In genomic region chr7:157762824-157763223, GRCh38 we compare ENCODE assay signal across 18 cellular contexts.
A peak's percentile ranks its signal among the peaks of the same experiment; 100 is the strongest.
DNase-seq lines count a peak whose midpoint lies in the region; ATAC-seq and TF ChIP-seq lines count a peak whose summit lies in the region.
"Had no signal": no experiment of that assay in that cellular context is flagged by ENCODE, and none has a peak within 500 bp of the region (broad histone marks: within the 10 kb centered on the region; RNA-seq: fewer than 3 reads in every experiment).

No MANE protein-coding gene starts in this region.

- H3K4me1 ChIP-seq in left ventricle myocardium inferior, result no peaks in the 10 kb centered on the region
- no peaks in the 10 kb centered on the region for H3K4me1 ChIP-seq in lower lobe of right lung
- no peaks in the 10 kb centered on the region for H3K4me1 ChIP-seq in upper lobe of right lung
- H3K4me1 ChIP-seq in HAP-1, result no peaks in the 10 kb centered on the region
- H3K4me1 ChIP-seq in A673 (ENCODE audit: insufficient read depth, low read length, poor library complexity, severe bottlenecking), result no peaks in the 10 kb centered on the region
- H3K4me1 ChIP-seq: A549 had no signal

- H3K27ac ChIP-seq in left ventricle myocardium inferior (replicated peaks) (no peak overlapping the region), lower lobe of right lung (no peak overlapping the region), upper lobe of right lung (no peak overlapping the region), A673 (ENCODE audit: low read depth, low read length, poor library complexity, severe bottlenecking) (no peak overlapping the region)
- H3K27ac ChIP-seq: A549 had no signal

- H3K9me3 ChIP-seq in left ventricle myocardium inferior (replicated peaks), result peaks cover 23% of the 10 kb centered on the region
- no peaks in the 10 kb centered on the region for H3K9me3 ChIP-seq in lower lobe of right lung
- H3K9me3 ChIP-seq in upper lobe of right lung, result no peaks in the 10 kb centered on the region
- no peaks in the 10 kb centered on the region for H3K9me3 ChIP-seq in HAP-1
- no peaks in the 10 kb centered on the region for H3K9me3 ChIP-seq in A673 (ENCODE audit: low read depth, low read length, poor library complexity, severe bottlenecking)
- H3K9me3 ChIP-seq: A549 had no signal

- intact Hi-C loops in left ventricle myocardium superior (cut with micrococcal nuclease) (no loop called here), left ventricle myocardium inferior (cut with micrococcal nuclease) (no loop called here), lower lobe of right lung (cut with DNase I) (no loop called here), upper lobe of right lung (cut with DNase I) (no loop called here), A673 (cut with micrococcal nuclease; ENCODE audit: unreplicated experiment) (no loop called here)

- BruUV-seq in A673 (replicated peaks; lab: Mats Ljungman, UMichigan), result no TSS peak

- POLR2A ChIA-PET in A673 (lab: Charles Lee; ENCODE audit: low non-redundant PET), result no interaction called here

- no peak for ATAC-seq in left ventricle myocardium superior
- no peak for ATAC-seq in lower lobe of right lung
- ATAC-seq in upper lobe of right lung, result peak; percentile 8
- ATAC-seq: A549, GM12878, GM23338 had no signal

- CTCF ChIA-PET in A673 (lab: Charles Lee), result no interaction called here

- DNase-seq in left ventricle myocardium superior (peak; percentile 22), left ventricle myocardium inferior (no peak), lower lobe of right lung (peak; percentile 42), upper lobe of right lung (no peak), NCI-H187 (lab: John Stamatoyannopoulos, UW) (no peak), HAP-1 (ENCODE audit: low spot score in 2 of 2) (no peak), A673 (ENCODE audit: low spot score) (no peak)
- DNase-seq: 8988T; C1 segment of cervical spinal cord; CD4-positive, alpha-beta memory T cell; COR-L47; DMS79; EL; GDM1; HCEC 1CT had no signal

- TF ChIP-seq CTCF in left ventricle myocardium inferior (IDR thresholded peaks at IDR 0.05; ENCODE audit: borderline replicate concordance) (no peak), lower lobe of right lung (IDR thresholded peaks at IDR 0.05) (no peak), upper lobe of right lung (IDR thresholded peaks at IDR 0.05) (no peak), A673 (conservative IDR thresholded peaks at IDR 0.05; ENCODE audit: low read depth, low read length) (no peak)

- H3K36me3 ChIP-seq in left ventricle myocardium inferior (no peaks in the 10 kb centered on the region), lower lobe of right lung (no peaks in the 10 kb centered on the region), upper lobe of right lung (no peaks in the 10 kb centered on the region), HAP-1 (replicated peaks) (no peaks in the 10 kb centered on the region), A673 (ENCODE audit: insufficient read depth, low read length, poor library complexity, severe bottlenecking) (no peaks in the 10 kb centered on the region)

- H3K4me3 ChIP-seq in left ventricle myocardium inferior, result no peak overlapping the region
- H3K4me3 ChIP-seq in lower lobe of right lung, result no peak overlapping the region
- no peak overlapping the region for H3K4me3 ChIP-seq in upper lobe of right lung
- no peak overlapping the region for H3K4me3 ChIP-seq in HAP-1
- H3K4me3 ChIP-seq in A673 (ENCODE audit: low read depth, low read length, poor library complexity, severe bottlenecking), result no peak overlapping the region
- H3K4me3 ChIP-seq: A549, GM12878, GM23338 had no signal

- in situ Hi-C loops in HAP-1 (cut with MboI; ENCODE audit: low sequenced_read_pairs), result no loop called here

- H3K27me3 ChIP-seq in left ventricle myocardium inferior (ENCODE audit: low read depth) (peaks cover 19% of the 10 kb centered on the region), lower lobe of right lung (ENCODE audit: low read depth) (no peaks in the 10 kb centered on the region), upper lobe of right lung (no peaks in the 10 kb centered on the region), HAP-1 (ENCODE audit: low read depth) (no peaks in the 10 kb centered on the region), A673 (replicated peaks; ENCODE audit: insufficient read depth, low read depth, low read length, poor library complexity) (peaks cover 2% of the 10 kb centered on the region)

Comparison
In these comparisons a context has a peak if more than half of its experiments do, and no peak if none do; other contexts are left out.
1. DNase-seq: peak in left ventricle myocardium superior (single experiment) and lower lobe of right lung (single experiment); none in left ventricle myocardium inferior (single experiment), upper lobe of right lung (single experiment), NCI-H187 (0 of 2), HAP-1 (0 of 2) and A673 (single experiment).